In the genomic region with DNA sequence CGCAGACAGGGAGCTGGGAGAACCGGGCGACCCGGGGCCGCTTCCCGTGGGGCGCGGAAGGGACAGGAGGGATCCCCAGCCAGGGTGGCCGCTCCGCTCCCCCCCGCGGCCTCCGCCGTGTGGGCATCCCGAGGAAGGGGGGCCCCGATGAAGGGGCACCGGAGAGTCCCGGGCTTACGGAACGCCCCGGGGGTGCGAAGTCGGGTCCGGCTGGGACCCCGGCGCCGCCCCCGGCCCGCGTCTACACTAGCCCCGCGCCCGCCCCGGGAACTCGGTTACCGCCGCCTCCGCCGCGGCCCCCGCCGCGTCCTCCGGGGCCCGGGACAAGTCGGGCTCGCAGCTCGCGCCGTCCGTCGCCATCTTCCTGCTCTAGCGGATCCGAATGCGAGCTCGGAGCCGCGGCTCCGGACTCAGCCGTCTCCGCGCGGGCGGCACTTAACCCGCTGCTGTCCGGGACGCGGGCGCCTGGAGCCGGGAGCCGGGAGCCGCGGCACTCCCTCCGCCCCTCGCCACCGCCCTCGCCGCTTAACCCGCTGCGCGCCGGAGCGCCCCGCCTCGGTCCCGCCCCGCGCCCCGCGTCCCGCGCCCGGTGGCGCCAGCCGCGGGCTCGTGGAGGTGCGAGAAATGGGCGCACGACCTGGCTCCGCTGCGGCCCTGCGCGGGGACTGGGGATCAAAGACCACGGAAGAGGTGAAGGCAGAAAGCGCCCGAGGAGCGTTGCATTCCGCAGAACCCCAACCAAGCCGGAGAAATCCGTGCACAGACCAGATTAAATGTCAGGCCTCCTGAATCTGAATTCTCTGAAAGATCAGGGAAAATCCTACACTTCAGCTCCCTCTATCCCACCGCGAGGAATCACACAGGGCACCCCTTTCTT, we compare ENCODE assay signal across 8 cellular contexts. TPM values are rescaled to one million over a fixed set of nuclear protein-coding genes. Genes with fewer than 3 reads are reported as not detected.
DNase-seq lines count a peak whose midpoint lies in the region; ATAC-seq and TF ChIP-seq lines count a peak whose summit lies in the region.

TSS of gene CTTNBP2 (minus strand) at position 386 of the 877 bp plus-strand sequence. CDS start at position 360, 26 bp downstream.

- H3K27ac ChIP-seq in CD8-positive, alpha-beta memory T cell (ENCODE audit: low read depth, low read length), result no peak within 1 kb of the TSS
- peak within 1 kb of the TSS; percentile 96 for H3K27ac ChIP-seq in temporal lobe (ENCODE audit: low read depth, low read length)

- peaks cover 0 to 1% (median 0%) of the 10 kb centered on the region in 3 donors for H3K36me3 Mint-ChIP-seq in CD8-positive, alpha-beta memory T cell
- H3K36me3 Mint-ChIP-seq in endothelial cell (ENCODE audit: low read depth, unreplicated experiment) (no peaks in the 10 kb centered on the region), memory B cell (peaks cover 2% of the 10 kb centered on the region)

- POLR2A ChIA-PET in CD8-positive, alpha-beta memory T cell (lab: Charles Lee), result no interaction called here

- no peaks in the 10 kb centered on the region for H3K9me3 ChIP-seq in CD8-positive, alpha-beta memory T cell (ENCODE audit: low read length)

- ATAC-seq in SK-N-SH treated with all-trans-retinoic acid at 6 μM for 48 hours (peak; percentile 86), memory B cell (ENCODE audit: low read depth) (peak; percentile 22), GM18861 (IDR thresholded peaks at IDR 0.05; ENCODE audit: unreplicated experiment) (no peak)

- no peak for TF ChIP-seq CTCF in endothelial cell (IDR thresholded peaks at IDR 0.05; ENCODE audit: unreplicated experiment)

- no peaks in the 10 kb centered on the region for H3K36me3 ChIP-seq in CD8-positive, alpha-beta memory T cell (ENCODE audit: insufficient read depth, low read length)
- H3K36me3 ChIP-seq in H7 (replicated peaks; ENCODE audit: control insufficient read depth, insufficient read depth, low read length), result no peaks in the 10 kb centered on the region

- no peak for DNase-seq in CD8-positive, alpha-beta memory T cell
- peak; percentile 80 for DNase-seq in H7
- DNase-seq in endothelial cell (ENCODE audit: low spot score), result peak; percentile 67
- no peak for DNase-seq in memory B cell (ENCODE audit: low spot score in 2 of 2)
- DNase-seq in NK-92 (lab: John Stamatoyannopoulos, UW; ENCODE audit: unreplicated experiment), result no peak

- H3K27ac Mint-ChIP-seq in CD8-positive, alpha-beta memory T cell, result peak within 1 kb of the TSS in 1 of 8 donors; percentile 35
- H3K27ac Mint-ChIP-seq in endothelial cell (ENCODE audit: unreplicated experiment), result peak within 1 kb of the TSS; percentile 65
- no peak within 1 kb of the TSS for H3K27ac Mint-ChIP-seq in memory B cell

- peaks cover 27 to 50% of the 10 kb centered on the region in 2 donors for H3K27me3 Mint-ChIP-seq in CD8-positive, alpha-beta memory T cell
- H3K27me3 Mint-ChIP-seq in endothelial cell (ENCODE audit: unreplicated experiment) (peaks cover 13% of the 10 kb centered on the region), memory B cell (peaks cover 17% of the 10 kb centered on the region)

- no peak within 1 kb of the TSS for H3K4me3 ChIP-seq in CD8-positive, alpha-beta memory T cell (ENCODE audit: low read length)
- H3K4me3 ChIP-seq in H7 (ENCODE audit: insufficient read depth, low read depth, low read length), result peak within 1 kb of the TSS; percentile 81

- peaks cover 4% of the 10 kb centered on the region for H3K27me3 ChIP-seq in CD8-positive, alpha-beta memory T cell (ENCODE audit: insufficient read depth, low read length, poor library complexity, severe bottlenecking)
- H3K27me3 ChIP-seq in H7 (ENCODE audit: control insufficient read depth, insufficient read depth, low read length), result no peaks in the 10 kb centered on the region

- no peaks in the 10 kb centered on the region for H3K4me1 ChIP-seq in CD8-positive, alpha-beta memory T cell (ENCODE audit: insufficient read depth, low read length)

- CTCF ChIA-PET in CD8-positive, alpha-beta memory T cell (lab: Charles Lee), result no interaction called here

- peaks cover 5 to 18% (median 17%) of the 10 kb centered on the region in 3 donors for H3K4me1 Mint-ChIP-seq in CD8-positive, alpha-beta memory T cell
- H3K4me1 Mint-ChIP-seq in endothelial cell (ENCODE audit: unreplicated experiment), result peaks cover 31% of the 10 kb centered on the region
- H3K4me1 Mint-ChIP-seq in memory B cell, result peaks cover 6% of the 10 kb centered on the region

- peaks cover 0 to 8% (median 4%) of the 10 kb centered on the region in 5 donors for H3K9me3 Mint-ChIP-seq in CD8-positive, alpha-beta memory T cell
- H3K9me3 Mint-ChIP-seq in endothelial cell (ENCODE audit: unreplicated experiment) (no peaks in the 10 kb centered on the region), memory B cell (peaks cover 1% of the 10 kb centered on the region)

- H3K4me3 Mint-ChIP-seq in CD8-positive, alpha-beta memory T cell, result peak within 1 kb of the TSS in 6 of 7 donors; percentile 29 to 79 (median 52)
- H3K4me3 Mint-ChIP-seq in endothelial cell (ENCODE audit: unreplicated experiment) (peak within 1 kb of the TSS; percentile 96), memory B cell (peak within 1 kb of the TSS; percentile 63)

TF ChIP-seq in SK-N-SH treated with all-trans-retinoic acid at 6 μM for 48 hours, 23 proteins besides CTCF, POLR2A, EP300 and RAD21:
- TF ChIP-seq CSRNP3 (CRISPR knock-in tag; IDR thresholded peaks at IDR 0.05) (no peak), CSDC2 (CRISPR knock-in tag; IDR thresholded peaks at IDR 0.05) (no peak), ZC3H10 (CRISPR knock-in tag; IDR thresholded peaks at IDR 0.05) (no peak), PPARA (CRISPR knock-in tag; IDR thresholded peaks at IDR 0.05; ENCODE audit: borderline replicate concordance) (no peak), ISL1 (CRISPR knock-in tag; IDR thresholded peaks at IDR 0.05) (no peak), TCF4 (CRISPR knock-in tag; IDR thresholded peaks at IDR 0.05; ENCODE audit: borderline replicate concordance) (no peak), OSR1 (CRISPR knock-in tag; IDR thresholded peaks at IDR 0.05) (no peak), CREB5 (CRISPR knock-in tag; IDR thresholded peaks at IDR 0.05; ENCODE audit: low read depth) (no peak), ESRRG (CRISPR knock-in tag; IDR thresholded peaks at IDR 0.05) (no peak), ARNTL (CRISPR knock-in tag; IDR thresholded peaks at IDR 0.05; ENCODE audit: borderline replicate concordance, low read depth) (no peak), ZNF565 (CRISPR knock-in tag; conservative IDR thresholded peaks at IDR 0.05; ENCODE audit: low read depth) (no peak), ZNF8 (CRISPR knock-in tag; IDR thresholded peaks at IDR 0.05) (no peak), GLIS3 (CRISPR knock-in tag; IDR thresholded peaks at IDR 0.05) (no peak)
- TF ChIP-seq, protein P1, sequence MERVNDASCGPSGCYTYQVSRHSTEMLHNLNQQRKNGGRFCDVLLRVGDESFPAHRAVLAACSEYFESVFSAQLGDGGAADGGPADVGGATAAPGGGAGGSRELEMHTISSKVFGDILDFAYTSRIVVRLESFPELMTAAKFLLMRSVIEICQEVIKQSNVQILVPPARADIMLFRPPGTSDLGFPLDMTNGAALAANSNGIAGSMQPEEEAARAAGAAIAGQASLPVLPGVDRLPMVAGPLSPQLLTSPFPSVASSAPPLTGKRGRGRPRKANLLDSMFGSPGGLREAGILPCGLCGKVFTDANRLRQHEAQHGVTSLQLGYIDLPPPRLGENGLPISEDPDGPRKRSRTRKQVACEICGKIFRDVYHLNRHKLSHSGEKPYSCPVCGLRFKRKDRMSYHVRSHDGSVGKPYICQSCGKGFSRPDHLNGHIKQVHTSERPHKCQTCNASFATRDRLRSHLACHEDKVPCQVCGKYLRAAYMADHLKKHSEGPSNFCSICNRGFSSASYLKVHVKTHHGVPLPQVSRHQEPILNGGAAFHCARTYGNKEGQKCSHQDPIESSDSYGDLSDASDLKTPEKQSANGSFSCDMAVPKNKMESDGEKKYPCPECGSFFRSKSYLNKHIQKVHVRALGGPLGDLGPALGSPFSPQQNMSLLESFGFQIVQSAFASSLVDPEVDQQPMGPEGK (CRISPR knock-in tag; IDR thresholded peaks at IDR 0.05; ENCODE audit: borderline replicate concordance), result no peak

RNA-seq across cellular contexts. Expression of gene CTTNBP2, which starts in this region (rescaled TPM):
- not detected for total RNA-seq in CD8-positive, alpha-beta memory T cell
- polyA plus RNA-seq in CD8-positive, alpha-beta memory T cell, result not detected
- total RNA-seq in H7 (2014; rRNA removed; shearing (Covaris generic)), result 8.7 and 11.4 TPM in 2 replicates
- 24.4 TPM for total RNA-seq in endothelial cell (ENCODE audit: unreplicated experiment)
- 52.9 TPM for total RNA-seq in temporal lobe

Comparison
In these comparisons a context has a peak if more than half of its experiments do, and no peak if none do; other contexts are left out.
1. DNase-seq: peak in H7 (single experiment) and endothelial cell (single experiment); none in CD8-positive, alpha-beta memory T cell (0 of 5), memory B cell (0 of 2) and NK-92 (single experiment).
2. Peak in every context shown above with its lines, with median percentiles within 50 percentile points of each other: H3K4me3 Mint-ChIP-seq.